8 cellular contexts compared by ENCODE assay signal in the genomic region with DNA sequence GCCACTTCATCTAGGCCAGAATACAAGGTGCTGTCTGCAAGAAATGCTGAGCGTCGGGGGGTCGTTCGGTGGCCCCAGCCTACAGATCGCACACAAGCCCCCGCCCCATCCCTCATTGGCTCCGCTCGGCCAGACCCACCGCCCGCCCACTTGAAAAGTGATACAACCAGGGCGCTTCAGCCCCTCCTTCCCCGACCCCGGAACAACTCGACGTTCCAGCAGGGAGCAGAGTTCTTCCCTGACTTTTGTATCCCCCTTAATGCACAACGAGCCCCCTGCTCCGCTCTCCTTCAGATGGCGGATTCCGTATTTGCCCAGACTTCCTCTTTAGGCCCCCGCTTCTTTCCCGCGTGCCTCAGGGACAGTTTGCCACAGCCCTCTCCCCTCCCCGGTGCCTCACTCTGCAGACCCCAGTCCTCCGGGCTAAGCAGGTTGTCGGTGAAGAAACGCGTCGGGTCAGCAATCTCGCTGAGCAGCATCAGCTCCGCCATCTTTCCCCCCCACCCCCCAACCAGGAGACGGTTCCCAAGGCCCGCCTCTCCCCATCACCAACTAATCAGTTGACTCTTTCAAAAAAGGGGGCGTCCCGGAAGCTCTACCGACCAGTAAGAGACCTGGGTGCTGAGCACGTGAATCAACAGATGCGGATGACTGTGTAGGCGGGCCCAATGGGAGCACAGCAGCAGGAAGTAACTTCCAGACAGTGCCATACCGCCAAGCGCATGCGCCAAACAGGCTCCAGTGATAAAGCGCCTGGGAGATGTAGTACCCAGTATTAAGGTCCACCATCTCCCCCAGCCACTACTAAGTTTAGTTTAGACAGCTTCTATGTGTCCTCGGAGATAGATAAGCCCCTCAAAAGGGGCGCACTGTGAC. TPM values are rescaled to one million over a fixed set of nuclear protein-coding genes. Genes with fewer than 3 reads are reported as not detected.
A peak's percentile ranks its signal among the peaks of the same experiment; 100 is the strongest.
DNase-seq lines count a peak whose midpoint lies in the region; ATAC-seq and TF ChIP-seq lines count a peak whose summit lies in the region.

A gene (minus strand): TSS at position 530 of the 876 bp plus-strand sequence. CDS start 39 bp downstream, at position 491.

- peaks cover 6% of the 10 kb centered on the region for H3K27me3 Mint-ChIP-seq in endothelial cell (ENCODE audit: unreplicated experiment)
- H3K27me3 Mint-ChIP-seq in mesothelial cell of epicardium (ENCODE audit: low read depth), result no peaks in the 10 kb centered on the region

- peak within 1 kb of the TSS; percentile 90 for H3K9ac ChIP-seq in OCI-LY3 (ENCODE audit: low read length)

- peak within 1 kb of the TSS; percentile 56 for H3K27ac ChIP-seq in OCI-LY3 (ENCODE audit: low read length)

- DNase-seq in D341Med (ENCODE audit: low spot score) (peak; percentile 94), HuH-7 (ENCODE audit: low spot score) (peak; percentile 90), endothelial cell (ENCODE audit: low spot score) (peak; percentile 83), mesothelial cell of epicardium (ENCODE audit: low spot score in 2 of 2, unreplicated experiment in 2 of 2) (peak; percentile 92 to 95)
- DNase-seq in activated CD8-positive, alpha-beta memory T cell treated with anti-CD3 and anti-CD28 coated beads, Interleukin-2, amount 50 U/mL, for 48 hours, result peak; percentile 94
- peak; percentile 96 for DNase-seq in stimulated activated CD8-positive, alpha-beta memory T cell treated with anti-CD3 and anti-CD28 coated beads, Interleukin-15, amount 100 ng/mL, for 48 hours (ENCODE audit: low read depth in 2 of 2)

- H2AFZ ChIP-seq in OCI-LY3 (ENCODE audit: low read depth, low read length), result peak within 1 kb of the TSS; percentile 67; the same call in 1 of the 2 replicates

- H4K20me1 ChIP-seq in OCI-LY3 (ENCODE audit: insufficient read depth, low read length), result no peaks in the 10 kb centered on the region

- H3K4me3 Mint-ChIP-seq in endothelial cell (ENCODE audit: unreplicated experiment), result peak within 1 kb of the TSS; percentile 98
- peak within 1 kb of the TSS; percentile 98 for H3K4me3 Mint-ChIP-seq in mesothelial cell of epicardium

- peaks cover 18% of the 10 kb centered on the region for H3K4me1 ChIP-seq in OCI-LY3 (ENCODE audit: low read length)

- H3K4me1 Mint-ChIP-seq in endothelial cell (ENCODE audit: unreplicated experiment), result peaks cover 34% of the 10 kb centered on the region
- peaks cover 30% of the 10 kb centered on the region for H3K4me1 Mint-ChIP-seq in mesothelial cell of epicardium

- no peak for TF ChIP-seq CTCF in OCI-LY3 (IDR thresholded peaks at IDR 0.05; ENCODE audit: low read depth, low read length)
- TF ChIP-seq CTCF in endothelial cell (IDR thresholded peaks at IDR 0.05; ENCODE audit: unreplicated experiment), result no peak
- no peak for TF ChIP-seq CTCF in mesothelial cell of epicardium (IDR thresholded peaks at IDR 0.05; ENCODE audit: unreplicated experiment)

- H3K27me3 ChIP-seq in OCI-LY3 (ENCODE audit: low read depth, low read length), result no peaks in the 10 kb centered on the region

- peak; percentile 82 for ATAC-seq in GM21515 (IDR thresholded peaks at IDR 0.05; ENCODE audit: unreplicated experiment)

- peak within 1 kb of the TSS; percentile 92 for H3K4me2 ChIP-seq in OCI-LY3 (ENCODE audit: low read length)

- peaks cover 12% of the 10 kb centered on the region for H3K36me3 Mint-ChIP-seq in endothelial cell (ENCODE audit: low read depth, unreplicated experiment)
- H3K36me3 Mint-ChIP-seq in mesothelial cell of epicardium, result peaks cover 13% of the 10 kb centered on the region

- no peaks in the 10 kb centered on the region for H3K9me3 ChIP-seq in OCI-LY3 (ENCODE audit: insufficient read depth, low read length)

- H3K79me2 ChIP-seq in OCI-LY3 (ENCODE audit: low read length), result peaks cover 20% of the 10 kb centered on the region

- H3K9me3 Mint-ChIP-seq in endothelial cell (ENCODE audit: unreplicated experiment) (no peaks in the 10 kb centered on the region), mesothelial cell of epicardium (no peaks in the 10 kb centered on the region)

- H3K4me3 ChIP-seq in OCI-LY3 (ENCODE audit: low read length), result peak within 1 kb of the TSS; percentile 97

- H3K27ac Mint-ChIP-seq in endothelial cell (ENCODE audit: unreplicated experiment), result peak within 1 kb of the TSS; percentile 97
- H3K27ac Mint-ChIP-seq in mesothelial cell of epicardium, result peak within 1 kb of the TSS; percentile 98

- H3K36me3 ChIP-seq in OCI-LY3 (replicated peaks; ENCODE audit: low read depth, low read length), result peaks cover 3% of the 10 kb centered on the region

RNA-seq across cellular contexts. Expression of the gene that starts here (rescaled TPM):
- total RNA-seq in endothelial cell (ENCODE audit: unreplicated experiment) (72.9 TPM), mesothelial cell of epicardium (95.8 to 99.8 TPM (median 96.3 TPM) in 3 replicates)

Comparison
In these comparisons a context has a peak if more than half of its experiments do, and no peak if none do; other contexts are left out.
1. Peak in every context shown above with its lines: DNase-seq, ATAC-seq, H3K4me3 ChIP-seq and H3K27ac ChIP-seq.